ENCODE assay signal across 14 cellular contexts in the genomic region with DNA sequence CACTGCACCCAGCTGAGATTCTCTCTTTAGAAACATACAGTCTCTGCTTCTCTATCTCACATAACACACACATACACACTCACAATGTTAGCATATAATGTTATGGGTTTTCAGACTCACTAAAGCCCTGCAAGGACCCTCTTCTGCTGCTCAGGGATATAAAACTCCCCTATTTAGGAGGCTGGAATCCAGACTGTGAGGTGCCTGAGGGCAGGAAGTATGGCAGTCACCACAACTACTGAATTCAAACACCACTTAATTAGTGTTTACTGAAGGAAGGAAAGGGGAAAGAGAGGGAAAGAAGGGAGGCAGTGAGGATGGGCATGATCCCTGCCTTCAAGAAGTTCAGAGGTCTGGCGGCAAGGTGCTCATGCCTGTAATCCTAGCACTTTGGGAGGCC. TPM values are rescaled to one million over a fixed set of nuclear protein-coding genes. Genes with fewer than 3 reads are reported as not detected.
DNase-seq lines count a peak whose midpoint lies in the region; ATAC-seq and TF ChIP-seq lines count a peak whose summit lies in the region.
"Had no signal": no experiment of that assay in that cellular context is flagged by ENCODE, and none has a peak within 500 bp of the region (broad histone marks: within the 10 kb centered on the region; RNA-seq: fewer than 3 reads in every experiment).

No MANE protein-coding gene starts in this region.

- no peak overlapping the region for H3K27ac ChIP-seq in HEK293 (ENCODE audit: extremely low read depth, low read depth, low read length)
- no peak overlapping the region for H3K27ac ChIP-seq in mesendoderm (ENCODE audit: low read depth, low read length)
- H3K27ac ChIP-seq: GM23248 had no signal

- H4K8ac ChIP-seq in mesendoderm (ENCODE audit: low read depth, low read length), result no peak overlapping the region

- H3K9ac ChIP-seq in mesendoderm (ENCODE audit: low read length), result no peak overlapping the region
- H3K9ac ChIP-seq: GM23248 had no signal

- peaks cover 16% of the 10 kb centered on the region for H3K4me1 ChIP-seq in HEK293 (ENCODE audit: control insufficient read depth, insufficient read depth, low read length)
- peaks cover 8% of the 10 kb centered on the region for H3K4me1 ChIP-seq in mesendoderm (ENCODE audit: control insufficient read depth, low read depth, low read length)

- WGBS in mesendoderm (ENCODE audit: extremely low coverage, insufficient coverage, low lambda C conversion rate), result no CpG with 5 or more reads among the region's 1 CpG

- H3K9me3 ChIP-seq in HEK293 (ENCODE audit: control insufficient read depth, insufficient read depth, low read depth, low read length), result no peaks in the 10 kb centered on the region

- no peak overlapping the region for H2BK15ac ChIP-seq in mesendoderm (replicated peaks; ENCODE audit: low read depth)

- H3K36me3 ChIP-seq in HEK293 (ENCODE audit: control insufficient read depth in 2 of 2, insufficient read depth in 1 of 2, low read length in 2 of 2) (no peaks in the 10 kb centered on the region), mesendoderm (ENCODE audit: control insufficient read depth, insufficient read depth, low read length) (no peaks in the 10 kb centered on the region)

- H3K4me2 ChIP-seq in mesendoderm (ENCODE audit: low read length), result no peak overlapping the region

- DNase-seq in NCI-H748 (lab: John Stamatoyannopoulos, UW; ENCODE audit: unreplicated experiment) (peak; percentile 5), NCI-H748 treated with DMSO at 0.1 percent for 48 hours (lab: John Stamatoyannopoulos, UW) (no peak), NCI-H69 (lab: John Stamatoyannopoulos, UW) (peak; percentile 88), mesendoderm (peak; percentile 48), HuH-7.5 (ENCODE audit: low spot score) (no peak)
- DNase-seq: C1 segment of cervical spinal cord; CD8-positive, alpha-beta T cell; DND-41; GF-D8; GM23248; IMR-90 had no signal

- H3K4me3 ChIP-seq in HEK293 (ENCODE audit: low read depth, low read length) (no peak overlapping the region), mesendoderm (ENCODE audit: low read length) (no peak overlapping the region)
- H3K4me3 ChIP-seq: GM23248 had no signal

- no peaks in the 10 kb centered on the region for H3K79me1 ChIP-seq in mesendoderm (ENCODE audit: low read length)

- CTCF ChIA-PET in HEK293 (lab: Yijun Ruan, JAX), result interaction anchor here (0.6 to 19.2 kb wide), 4 partner anchors 10 to 145 kb away, joined by 3 to 459 read pairs (median 56); no protein-coding TSS in a partner anchor

- POLR2A ChIA-PET in HEK293 (lab: Yijun Ruan, JAX), result no interaction called here

- H3K56ac ChIP-seq in mesendoderm (ENCODE audit: low read length), result no peak overlapping the region

- H3K4ac ChIP-seq in mesendoderm (ENCODE audit: low read depth, low read length), result no peak overlapping the region

- H3K79me2 ChIP-seq in mesendoderm (ENCODE audit: control insufficient read depth, insufficient read depth, low read length), result no peaks in the 10 kb centered on the region

- no peak for ATAC-seq in HG03039 (IDR thresholded peaks at IDR 0.05; ENCODE audit: unreplicated experiment)
- ATAC-seq: CD8-positive, alpha-beta T cell; HCT116 had no signal

- H3K27me3 ChIP-seq in mesendoderm (ENCODE audit: insufficient read depth, low read length, poor library complexity), result no peaks in the 10 kb centered on the region

- TF ChIP-seq CTCF in HEK293 (tag by site-specific recombination; IDR thresholded peaks at IDR 0.05), result no peak

- no peak overlapping the region for H2BK120ac ChIP-seq in mesendoderm (ENCODE audit: low read depth, low read length)

- no peak overlapping the region for H2AK5ac ChIP-seq in mesendoderm (ENCODE audit: low read length)

- H4K5ac ChIP-seq in mesendoderm (ENCODE audit: low read length), result no peak overlapping the region

- H3K23ac ChIP-seq in mesendoderm (ENCODE audit: low read length), result no peak overlapping the region

- H3K18ac ChIP-seq in mesendoderm (ENCODE audit: low read length), result no peak overlapping the region

- no peak overlapping the region for H2BK5ac ChIP-seq in mesendoderm (ENCODE audit: low read length)

TF ChIP-seq in HEK293, 187 proteins besides CTCF, POLR2A, EP300 and RAD21:
- no peak for TF ChIP-seq ZNF133 (tag by site-specific recombination; IDR thresholded peaks at IDR 0.05)
- TF ChIP-seq ZNF664 (tag by site-specific recombination; IDR thresholded peaks at IDR 0.05), result 0 out of 2 replicates have a peak, but pooled peaks have one; percentile 7
- TF ChIP-seq ZNF548 (tag by site-specific recombination; IDR thresholded peaks at IDR 0.05), result peak; percentile 65; the same call in 1 of the 2 replicates
- no peak for TF ChIP-seq ZNF785 (tag by site-specific recombination; IDR thresholded peaks at IDR 0.05)
- TF ChIP-seq ZNF37A (tag by site-specific recombination; IDR thresholded peaks at IDR 0.05), result no peak
- TF ChIP-seq OSR2 (tag by site-specific recombination; IDR thresholded peaks at IDR 0.05), result peak; percentile 52; the same call in 1 of the 2 replicates
- TF ChIP-seq ZBTB17 (tag by site-specific recombination; IDR thresholded peaks at IDR 0.05), result no peak
- TF ChIP-seq ZNF629 (tag by site-specific recombination; IDR thresholded peaks at IDR 0.05), result no peak
- TF ChIP-seq SP7 (tag by site-specific recombination; IDR thresholded peaks at IDR 0.05), result peak; percentile 52

RNA-seq across cellular contexts. Expression of gene CDK18, which starts 7.8 kb away (rescaled TPM):
- polyA plus RNA-seq in mesendoderm (2013, experiment 1 of 2), result 9.1 TPM
- polyA plus RNA-seq in mesendoderm (2013, experiment 2 of 2), result 8.9 TPM
- polyA plus RNA-seq: GM23248 had no signal

RNA-seq across cellular contexts. Expression of gene BLACAT1, which starts 40.8 kb away (rescaled TPM):
- polyA plus RNA-seq in mesendoderm (2013, experiment 1 of 2), result 2.8 TPM
- polyA plus RNA-seq in mesendoderm (2013, experiment 2 of 2), result 2.7 TPM
- polyA plus RNA-seq: GM23248 had no signal

Comparison
In these comparisons a context has a peak if more than half of its experiments do, and no peak if none do; other contexts are left out.
1. DNase-seq: peak in NCI-H748 (single experiment), NCI-H69 (single experiment) and mesendoderm (single experiment); none in NCI-H748 treated with DMSO at 0.1 percent for 48 hours (single experiment) and HuH-7.5 (single experiment).